ENCODE assay signal across 1 cellular context in genomic region chr1:39818482-39818881, GRCh38.
TF ChIP-seq lines count a peak whose summit lies in the region.

No MANE protein-coding gene starts in this region.

TF ChIP-seq in HepG2, 621 proteins besides CTCF, POLR2A, EP300 and RAD21:
- no peak for TF ChIP-seq MTERF4 (CRISPR knock-in tag; IDR thresholded peaks at IDR 0.05)
- TF ChIP-seq KDM3A (CRISPR knock-in tag; IDR thresholded peaks at IDR 0.05; ENCODE audit: low read depth) = no peak
- no peak for TF ChIP-seq ZSCAN25 (CRISPR knock-in tag; IDR thresholded peaks at IDR 0.05)
- TF ChIP-seq ZFP36 (IDR thresholded peaks at IDR 0.05; ENCODE audit: borderline replicate concordance, low read depth, low read length, partially characterized antibody) = no peak
- TF ChIP-seq HMGA1 (CRISPR knock-in tag; conservative IDR thresholded peaks at IDR 0.05) = no peak
